Comparison of ENCODE assay signal across 2 cellular contexts in the genomic region with DNA sequence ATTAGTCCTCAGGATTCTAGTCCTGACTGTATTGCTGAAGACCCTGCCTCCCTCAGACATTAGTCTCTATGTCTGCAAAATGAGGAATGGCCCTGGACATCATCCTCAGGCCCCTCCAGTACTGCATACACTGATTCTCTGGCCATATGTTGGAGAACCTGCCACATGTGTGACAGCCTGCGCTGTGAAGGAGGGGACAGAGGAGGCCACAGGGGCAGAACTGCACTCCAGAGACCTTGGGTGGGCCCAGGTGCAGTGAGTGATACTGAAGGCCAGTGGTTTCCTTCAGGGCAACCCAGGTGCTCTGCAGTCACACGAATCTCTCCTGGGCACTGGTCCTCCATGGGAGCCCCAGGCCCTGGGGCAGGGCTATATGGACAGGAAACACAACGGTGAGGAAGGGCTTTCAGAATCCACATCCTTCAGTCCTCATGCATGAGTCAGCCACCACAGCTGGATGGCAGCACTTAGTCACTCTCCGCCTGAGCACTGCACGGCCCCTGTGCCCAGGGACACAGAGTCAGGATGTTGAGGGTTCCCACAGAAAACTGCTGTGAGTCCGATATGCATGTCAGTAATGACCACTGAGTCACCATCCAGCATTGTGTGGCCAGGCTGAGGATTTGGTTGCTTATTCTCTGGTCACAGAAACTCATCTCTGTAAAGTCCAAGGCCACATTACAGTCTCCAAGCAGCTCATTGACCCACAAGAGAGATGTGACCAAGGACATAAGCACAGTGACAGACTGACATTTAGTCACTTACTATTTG.
A peak's percentile ranks its signal among the peaks of the same experiment; 100 is the strongest.
TF ChIP-seq lines count a peak whose summit lies in the region.

No MANE protein-coding gene starts in this region.

TF ChIP-seq in A549, 52 proteins besides CTCF, POLR2A, EP300 and RAD21:
- TF ChIP-seq CHD2 (IDR thresholded peaks at IDR 0.05; ENCODE audit: low read length, partially characterized antibody) (no peak), JUN (IDR thresholded peaks at IDR 0.05) (0 out of 5 replicates have a peak, but pooled peaks of 1 of the 2 experiments have one; percentile 27), RFX5 (IDR thresholded peaks at IDR 0.05) (no peak), MYC (IDR thresholded peaks at IDR 0.05; ENCODE audit: borderline replicate concordance, low read length) (no peak), ZC3H11A (IDR thresholded peaks at IDR 0.05) (no peak), FOSB (CRISPR knock-in tag; IDR thresholded peaks at IDR 0.05) (no peak), SMC3 (IDR thresholded peaks at IDR 0.05) (peak; percentile 77), EHF (CRISPR knock-in tag; IDR thresholded peaks at IDR 0.05) (0 out of 2 replicates have a peak, but pooled peaks have one; percentile 13), CEBPB (IDR thresholded peaks at IDR 0.05) (no peak), JUNB (IDR thresholded peaks at IDR 0.05) (0 out of 2 replicates have a peak, but pooled peaks have one; percentile 41), MAFK (IDR thresholded peaks at IDR 0.05; ENCODE audit: partially characterized antibody) (no peak), HOXB13 (CRISPR knock-in tag; IDR thresholded peaks at IDR 0.05; ENCODE audit: low read depth) (no peak), ZNF302 (CRISPR knock-in tag; IDR thresholded peaks at IDR 0.05) (no peak), PHF8 (IDR thresholded peaks at IDR 0.05; ENCODE audit: borderline replicate concordance, low read depth) (no peak), NR3C1 (IDR thresholded peaks at IDR 0.05) (no peak), CHD4 (IDR thresholded peaks at IDR 0.05; ENCODE audit: borderline replicate concordance) (no peak), NPAS2 (CRISPR knock-in tag; IDR thresholded peaks at IDR 0.05; ENCODE audit: borderline replicate concordance) (no peak), HEYL (CRISPR knock-in tag; IDR thresholded peaks at IDR 0.05) (no peak), FOSL2 (IDR thresholded peaks at IDR 0.05) (peak; percentile 54), FOSL2 (CRISPR knock-in tag; IDR thresholded peaks at IDR 0.05) (peak; percentile 91), GATA3 (IDR thresholded peaks at IDR 0.05; ENCODE audit: borderline replicate concordance) (0 out of 2 replicates have a peak, but pooled peaks have one; percentile 43)
- TF ChIP-seq, protein P1, sequence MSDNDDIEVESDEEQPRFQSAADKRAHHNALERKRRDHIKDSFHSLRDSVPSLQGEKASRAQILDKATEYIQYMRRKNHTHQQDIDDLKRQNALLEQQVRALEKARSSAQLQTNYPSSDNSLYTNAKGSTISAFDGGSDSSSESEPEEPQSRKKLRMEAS (IDR thresholded peaks at IDR 0.05), result peak; percentile 65; the same call in 1 of the 2 replicates
- TF ChIP-seq, protein P2, sequence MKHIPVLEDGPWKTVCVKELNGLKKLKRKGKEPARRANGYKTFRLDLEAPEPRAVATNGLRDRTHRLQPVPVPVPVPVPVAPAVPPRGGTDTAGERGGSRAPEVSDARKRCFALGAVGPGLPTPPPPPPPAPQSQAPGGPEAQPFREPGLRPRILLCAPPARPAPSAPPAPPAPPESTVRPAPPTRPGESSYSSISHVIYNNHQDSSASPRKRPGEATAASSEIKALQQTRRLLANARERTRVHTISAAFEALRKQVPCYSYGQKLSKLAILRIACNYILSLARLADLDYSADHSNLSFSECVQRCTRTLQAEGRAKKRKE (CRISPR knock-in tag; IDR thresholded peaks at IDR 0.05; ENCODE audit: low read depth), result 0 out of 2 replicates have a peak, but pooled peaks have one; percentile 18
- TF ChIP-seq, protein P3, sequence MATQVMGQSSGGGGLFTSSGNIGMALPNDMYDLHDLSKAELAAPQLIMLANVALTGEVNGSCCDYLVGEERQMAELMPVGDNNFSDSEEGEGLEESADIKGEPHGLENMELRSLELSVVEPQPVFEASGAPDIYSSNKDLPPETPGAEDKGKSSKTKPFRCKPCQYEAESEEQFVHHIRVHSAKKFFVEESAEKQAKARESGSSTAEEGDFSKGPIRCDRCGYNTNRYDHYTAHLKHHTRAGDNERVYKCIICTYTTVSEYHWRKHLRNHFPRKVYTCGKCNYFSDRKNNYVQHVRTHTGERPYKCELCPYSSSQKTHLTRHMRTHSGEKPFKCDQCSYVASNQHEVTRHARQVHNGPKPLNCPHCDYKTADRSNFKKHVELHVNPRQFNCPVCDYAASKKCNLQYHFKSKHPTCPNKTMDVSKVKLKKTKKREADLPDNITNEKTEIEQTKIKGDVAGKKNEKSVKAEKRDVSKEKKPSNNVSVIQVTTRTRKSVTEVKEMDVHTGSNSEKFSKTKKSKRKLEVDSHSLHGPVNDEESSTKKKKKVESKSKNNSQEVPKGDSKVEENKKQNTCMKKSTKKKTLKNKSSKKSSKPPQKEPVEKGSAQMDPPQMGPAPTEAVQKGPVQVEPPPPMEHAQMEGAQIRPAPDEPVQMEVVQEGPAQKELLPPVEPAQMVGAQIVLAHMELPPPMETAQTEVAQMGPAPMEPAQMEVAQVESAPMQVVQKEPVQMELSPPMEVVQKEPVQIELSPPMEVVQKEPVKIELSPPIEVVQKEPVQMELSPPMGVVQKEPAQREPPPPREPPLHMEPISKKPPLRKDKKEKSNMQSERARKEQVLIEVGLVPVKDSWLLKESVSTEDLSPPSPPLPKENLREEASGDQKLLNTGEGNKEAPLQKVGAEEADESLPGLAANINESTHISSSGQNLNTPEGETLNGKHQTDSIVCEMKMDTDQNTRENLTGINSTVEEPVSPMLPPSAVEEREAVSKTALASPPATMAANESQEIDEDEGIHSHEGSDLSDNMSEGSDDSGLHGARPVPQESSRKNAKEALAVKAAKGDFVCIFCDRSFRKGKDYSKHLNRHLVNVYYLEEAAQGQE (IDR thresholded peaks at IDR 0.05), result no peak
- TF ChIP-seq, protein P4, sequence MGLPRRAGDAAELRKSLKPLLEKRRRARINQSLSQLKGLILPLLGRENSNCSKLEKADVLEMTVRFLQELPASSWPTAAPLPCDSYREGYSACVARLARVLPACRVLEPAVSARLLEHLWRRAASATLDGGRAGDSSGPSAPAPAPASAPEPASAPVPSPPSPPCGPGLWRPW (IDR thresholded peaks at IDR 0.05), result no peak
- TF ChIP-seq, protein P5, sequence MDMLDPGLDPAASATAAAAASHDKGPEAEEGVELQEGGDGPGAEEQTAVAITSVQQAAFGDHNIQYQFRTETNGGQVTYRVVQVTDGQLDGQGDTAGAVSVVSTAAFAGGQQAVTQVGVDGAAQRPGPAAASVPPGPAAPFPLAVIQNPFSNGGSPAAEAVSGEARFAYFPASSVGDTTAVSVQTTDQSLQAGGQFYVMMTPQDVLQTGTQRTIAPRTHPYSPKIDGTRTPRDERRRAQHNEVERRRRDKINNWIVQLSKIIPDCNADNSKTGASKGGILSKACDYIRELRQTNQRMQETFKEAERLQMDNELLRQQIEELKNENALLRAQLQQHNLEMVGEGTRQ (IDR thresholded peaks at IDR 0.05), result no peak

TF ChIP-seq in K562, 482 proteins besides CTCF, POLR2A, EP300 and RAD21:
- TF ChIP-seq FOSL1 (tag; conservative IDR thresholded peaks at IDR 0.05) (peak; percentile 53), CREM (IDR thresholded peaks at IDR 0.05; ENCODE audit: low read depth) (no peak)
- TF ChIP-seq, protein P6, sequence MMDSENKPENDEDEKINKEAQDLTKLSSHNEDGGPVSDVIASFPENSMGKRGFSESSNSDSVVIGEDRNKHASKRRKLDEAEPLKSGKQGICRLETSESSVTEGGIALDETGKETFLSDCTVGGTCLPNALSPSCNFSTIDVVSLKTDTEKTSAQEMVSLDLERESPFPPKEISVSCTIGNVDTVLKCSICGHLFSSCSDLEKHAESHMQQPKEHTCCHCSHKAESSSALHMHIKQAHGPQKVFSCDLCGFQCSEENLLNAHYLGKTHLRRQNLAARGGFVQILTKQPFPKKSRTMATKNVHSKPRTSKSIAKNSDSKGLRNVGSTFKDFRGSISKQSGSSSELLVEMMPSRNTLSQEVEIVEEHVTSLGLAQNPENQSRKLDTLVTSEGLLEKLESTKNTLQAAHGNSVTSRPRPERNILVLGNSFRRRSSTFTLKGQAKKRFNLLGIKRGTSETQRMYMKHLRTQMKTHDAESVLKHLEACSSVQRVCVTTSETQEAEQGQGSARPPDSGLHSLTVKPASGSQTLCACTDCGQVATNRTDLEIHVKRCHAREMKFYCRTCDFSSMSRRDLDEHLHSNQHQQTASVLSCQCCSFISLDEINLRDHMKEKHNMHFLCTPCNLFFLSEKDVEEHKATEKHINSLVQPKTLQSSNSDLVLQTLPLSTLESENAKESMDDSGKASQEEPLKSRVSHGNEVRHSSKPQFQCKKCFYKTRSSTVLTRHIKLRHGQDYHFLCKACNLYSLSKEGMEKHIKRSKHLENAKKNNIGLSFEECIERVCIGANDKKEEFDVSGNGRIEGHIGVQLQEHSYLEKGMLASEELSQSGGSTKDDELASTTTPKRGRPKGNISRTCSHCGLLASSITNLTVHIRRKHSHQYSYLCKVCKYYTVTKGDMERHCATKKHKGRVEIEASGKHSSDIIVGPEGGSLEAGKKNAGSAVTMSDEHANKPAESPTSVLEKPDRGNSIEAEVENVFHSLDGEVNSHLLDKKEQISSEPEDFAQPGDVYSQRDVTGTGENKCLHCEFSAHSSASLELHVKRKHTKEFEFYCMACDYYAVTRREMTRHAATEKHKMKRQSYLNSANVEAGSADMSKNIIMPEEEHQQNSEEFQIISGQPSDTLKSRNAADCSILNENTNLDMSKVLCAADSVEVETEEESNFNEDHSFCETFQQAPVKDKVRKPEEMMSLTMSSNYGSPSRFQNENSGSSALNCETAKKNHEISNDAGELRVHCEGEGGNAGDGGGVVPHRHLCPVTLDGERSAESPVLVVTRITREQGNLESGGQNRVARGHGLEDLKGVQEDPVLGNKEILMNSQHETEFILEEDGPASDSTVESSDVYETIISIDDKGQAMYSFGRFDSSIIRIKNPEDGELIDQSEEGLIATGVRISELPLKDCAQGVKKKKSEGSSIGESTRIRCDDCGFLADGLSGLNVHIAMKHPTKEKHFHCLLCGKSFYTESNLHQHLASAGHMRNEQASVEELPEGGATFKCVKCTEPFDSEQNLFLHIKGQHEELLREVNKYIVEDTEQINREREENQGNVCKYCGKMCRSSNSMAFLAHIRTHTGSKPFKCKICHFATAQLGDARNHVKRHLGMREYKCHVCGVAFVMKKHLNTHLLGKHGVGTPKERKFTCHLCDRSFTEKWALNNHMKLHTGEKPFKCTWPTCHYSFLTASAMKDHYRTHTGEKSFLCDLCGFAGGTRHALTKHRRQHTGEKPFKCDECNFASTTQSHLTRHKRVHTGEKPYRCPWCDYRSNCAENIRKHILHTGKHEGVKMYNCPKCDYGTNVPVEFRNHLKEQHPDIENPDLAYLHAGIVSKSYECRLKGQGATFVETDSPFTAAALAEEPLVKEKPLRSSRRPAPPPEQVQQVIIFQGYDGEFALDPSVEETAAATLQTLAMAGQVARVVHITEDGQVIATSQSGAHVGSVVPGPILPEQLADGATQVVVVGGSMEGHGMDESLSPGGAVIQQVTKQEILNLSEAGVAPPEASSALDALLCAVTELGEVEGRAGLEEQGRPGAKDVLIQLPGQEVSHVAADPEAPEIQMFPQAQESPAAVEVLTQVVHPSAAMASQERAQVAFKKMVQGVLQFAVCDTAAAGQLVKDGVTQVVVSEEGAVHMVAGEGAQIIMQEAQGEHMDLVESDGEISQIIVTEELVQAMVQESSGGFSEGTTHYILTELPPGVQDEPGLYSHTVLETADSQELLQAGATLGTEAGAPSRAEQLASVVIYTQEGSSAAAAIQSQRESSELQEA (IDR thresholded peaks at IDR 0.05; ENCODE audit: low read depth), result no peak
- TF ChIP-seq, protein P7, sequence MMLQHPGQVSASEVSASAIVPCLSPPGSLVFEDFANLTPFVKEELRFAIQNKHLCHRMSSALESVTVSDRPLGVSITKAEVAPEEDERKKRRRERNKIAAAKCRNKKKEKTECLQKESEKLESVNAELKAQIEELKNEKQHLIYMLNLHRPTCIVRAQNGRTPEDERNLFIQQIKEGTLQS (IDR thresholded peaks at IDR 0.05), result 0 out of 2 replicates have a peak, but pooled peaks have one; percentile 20
- TF ChIP-seq, protein P7 (CRISPR knock-in tag; conservative IDR thresholded peaks at IDR 0.05), result no peak
- TF ChIP-seq, protein P8, sequence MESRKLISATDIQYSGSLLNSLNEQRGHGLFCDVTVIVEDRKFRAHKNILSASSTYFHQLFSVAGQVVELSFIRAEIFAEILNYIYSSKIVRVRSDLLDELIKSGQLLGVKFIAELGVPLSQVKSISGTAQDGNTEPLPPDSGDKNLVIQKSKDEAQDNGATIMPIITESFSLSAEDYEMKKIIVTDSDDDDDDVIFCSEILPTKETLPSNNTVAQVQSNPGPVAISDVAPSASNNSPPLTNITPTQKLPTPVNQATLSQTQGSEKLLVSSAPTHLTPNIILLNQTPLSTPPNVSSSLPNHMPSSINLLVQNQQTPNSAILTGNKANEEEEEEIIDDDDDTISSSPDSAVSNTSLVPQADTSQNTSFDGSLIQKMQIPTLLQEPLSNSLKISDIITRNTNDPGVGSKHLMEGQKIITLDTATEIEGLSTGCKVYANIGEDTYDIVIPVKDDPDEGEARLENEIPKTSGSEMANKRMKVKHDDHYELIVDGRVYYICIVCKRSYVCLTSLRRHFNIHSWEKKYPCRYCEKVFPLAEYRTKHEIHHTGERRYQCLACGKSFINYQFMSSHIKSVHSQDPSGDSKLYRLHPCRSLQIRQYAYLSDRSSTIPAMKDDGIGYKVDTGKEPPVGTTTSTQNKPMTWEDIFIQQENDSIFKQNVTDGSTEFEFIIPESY (CRISPR knock-in tag; IDR thresholded peaks at IDR 0.05), result no peak
